11 cellular contexts compared by ENCODE assay signal in genomic region chr12:54098644-54099043, GRCh38. TPM values are rescaled to one million over a fixed set of nuclear protein-coding genes. Genes with fewer than 3 reads are reported as not detected.
DNase-seq lines count a peak whose midpoint lies in the region; ATAC-seq, FAIRE-seq and TF ChIP-seq lines count a peak whose summit lies in the region.
"Not testable (repeated sequence)": the region's sequence is repeated elsewhere in the genome, so short reads cannot be mapped to it uniquely, and the experiment has no call there.
"Had no signal": no experiment of that assay in that cellular context is flagged by ENCODE, and none has a peak within 500 bp of the region (broad histone marks: within the 10 kb centered on the region; RNA-seq: fewer than 3 reads in every experiment).

No MANE protein-coding gene starts in this region.

- H2BK15ac ChIP-seq in IMR-90 (ENCODE audit: low read depth, low read length); H1 (ENCODE audit: low read length): not testable (repeated sequence)

- DNase-seq in A549 (ENCODE audit: low read depth in 1 of 2, low spot score in 1 of 2); IMR-90; K562 (ENCODE audit: extremely low read depth in 1 of 4, low spot score in 3 of 4); H1 (ENCODE audit: low read depth in 1 of 2, low spot score in 2 of 2); HepG2 (ENCODE audit: low spot score): not testable (repeated sequence)

- POLR2A ChIA-PET in A549 (lab: Yijun Ruan, JAX); IMR-90 (lab: Charles Lee; ENCODE audit: unreplicated experiment); H1 (lab: Charles Lee; ENCODE audit: partially characterized antibody); HepG2 (lab: Yijun Ruan, JAX): not testable (repeated sequence)
- POLR2A ChIA-PET in K562 (lab: Yijun Ruan, JAX) = interaction anchor here (1.1 kb wide), 1 partner anchor 31 kb away, joined by 3 read pairs; no protein-coding TSS in a partner anchor

- not testable (repeated sequence) for H3K18ac ChIP-seq in IMR-90 (ENCODE audit: low read depth, low read length); H1 (ENCODE audit: extremely low read depth, low read length)

- not testable (repeated sequence) for H4K91ac ChIP-seq in IMR-90 (ENCODE audit: insufficient read depth, low read depth, low read length); H1 (replicated peaks; ENCODE audit: insufficient read length, low read length)

- not testable (repeated sequence) for H3K9me3 ChIP-seq in A549; IMR-90 (ENCODE audit: control insufficient read depth, insufficient read depth, low read length); K562 (replicated peaks; ENCODE audit: control insufficient read depth, insufficient read depth, low read depth, low read length); H1 (ENCODE audit: insufficient read depth in 2 of 2, low read depth in 1 of 2, low read length in 1 of 2); HepG2 (ENCODE audit: low read length)

- H4K20me1 ChIP-seq in IMR-90 (ENCODE audit: insufficient read depth, low read length); K562 (replicated peaks; ENCODE audit: control insufficient read depth, insufficient read depth, low read length); H1 (replicated peaks in 1 of 2; ENCODE audit: control insufficient read depth in 1 of 2, insufficient read depth in 2 of 2, low read length in 2 of 2); HepG2 (ENCODE audit: insufficient read depth, low read length): not testable (repeated sequence)

- H2AK5ac ChIP-seq in IMR-90 (ENCODE audit: low read depth, low read length); H1 (ENCODE audit: low read depth, low read length): not testable (repeated sequence)

- H3K79me1 ChIP-seq in IMR-90 (ENCODE audit: low read depth in 1 of 2, low read length in 2 of 2); H1 (ENCODE audit: low read depth, low read length): not testable (repeated sequence)

- H3K79me2 ChIP-seq in K562 (ENCODE audit: control insufficient read depth, insufficient read depth, low read length); H1 (ENCODE audit: control insufficient read depth in 1 of 2, insufficient read depth in 2 of 2, low read length in 2 of 2); HepG2 (ENCODE audit: insufficient read depth, low read length): not testable (repeated sequence)

- BruUV-seq in IMR-90 (replicated peaks; lab: Mats Ljungman, UMichigan); K562 (replicated peaks; lab: Mats Ljungman, UMichigan); HepG2 (replicated peaks; lab: Mats Ljungman, UMichigan): not testable (repeated sequence)

- not testable (repeated sequence) for H2BK12ac ChIP-seq in H1 (ENCODE audit: low read depth, low read length)

- not testable (repeated sequence) for H2AK9ac ChIP-seq in IMR-90 (replicated peaks; ENCODE audit: low read depth, low read length, poor library complexity)

- CTCF ChIA-PET in A549 (lab: Yijun Ruan, JAX) = interaction anchor here (0.6 kb wide), 1 partner anchor 36 kb away, joined by 5 read pairs; no protein-coding TSS in a partner anchor
- CTCF ChIA-PET in IMR-90 (lab: Yijun Ruan, JAX); K562 (lab: Yijun Ruan, JAX; ENCODE audit: low intra/inter-chr PET ratio); HepG2 (lab: Yijun Ruan, JAX; ENCODE audit: low intra/inter-chr PET ratio, low total read pairs): not testable (repeated sequence)
- CTCF ChIA-PET in H1 (lab: Charles Lee; ENCODE audit: partially characterized antibody) = interaction anchor here (1.4 to 1.5 kb wide), 2 partner anchors 103 to 114 kb away, joined by 4 to 5 read pairs; partner anchors contain the start of gene HOXC10

- not testable (repeated sequence) for TF ChIP-seq RAD21 in A549 (conservative IDR thresholded peaks at IDR 0.05 in 1 of 2, IDR thresholded peaks at IDR 0.05 in 1 of 2); IMR-90 (IDR thresholded peaks at IDR 0.05; ENCODE audit: low read length); Ishikawa (IDR thresholded peaks at IDR 0.05; ENCODE audit: low read depth); K562 (CRISPR knock-in tag; conservative IDR thresholded peaks at IDR 0.05 in 1 of 2, IDR thresholded peaks at IDR 0.05 in 1 of 2); H1 (IDR thresholded peaks at IDR 0.05 in 1 of 2, conservative IDR thresholded peaks at IDR 0.05 in 1 of 2; ENCODE audit: low read depth in 2 of 2, low read length in 2 of 2); HepG2 (CRISPR knock-in tag; IDR thresholded peaks at IDR 0.05)

- not testable (repeated sequence) for H3K9me1 ChIP-seq in IMR-90 (ENCODE audit: insufficient read depth, low read length); K562 (ENCODE audit: control insufficient read depth, insufficient read depth, low read length)

- H3K4me3 ChIP-seq in A549; IMR-90 (ENCODE audit: insufficient read depth, low read depth, low read length); K562; H1 (ENCODE audit: extremely low read depth in 1 of 4, insufficient read depth in 2 of 4, low read depth in 3 of 4, low read length in 4 of 4); HepG2 (replicated peaks in 1 of 3; ENCODE audit: insufficient read depth in 1 of 3, low read depth in 2 of 3, low read length in 3 of 3): not testable (repeated sequence)

- H3K36me3 ChIP-seq in IMR-90 (ENCODE audit: control insufficient read depth, insufficient read depth, low read length); K562 (ENCODE audit: control insufficient read depth, insufficient read depth, low read length); H1 (ENCODE audit: control insufficient read depth in 2 of 4, insufficient read depth in 4 of 4, low read length in 3 of 4); HepG2 (replicated peaks in 1 of 2; ENCODE audit: control insufficient read depth in 1 of 2, insufficient read depth in 2 of 2, low read length in 2 of 2): not testable (repeated sequence)

- not testable (repeated sequence) for H2BK120ac ChIP-seq in IMR-90 (ENCODE audit: low read depth, low read length); H1 (replicated peaks; ENCODE audit: low read depth, low read length)

- not testable (repeated sequence) for H3K27ac ChIP-seq in A549; IMR-90 (ENCODE audit: insufficient read depth, low read length); K562 (ENCODE audit: extremely low read depth, low read depth, low read length); H1 (ENCODE audit: low read depth, low read length); HepG2 (ENCODE audit: extremely low read length, insufficient read depth, low read length)

- dilution Hi-C loops in IMR-90 (cut with HindIII; ENCODE audit: low sequenced_read_pairs, unreplicated experiment) = not testable (repeated sequence)

- not testable (repeated sequence) for TF ChIP-seq POLR2A in A549 (IDR thresholded peaks at IDR 0.05; ENCODE audit: low read length); IMR-90 (IDR thresholded peaks at IDR 0.05; ENCODE audit: low read depth, low read length); K562 (conservative IDR thresholded peaks at IDR 0.05); H1 (IDR thresholded peaks at IDR 0.05; ENCODE audit: control extremely low read depth in 1 of 2, low read depth in 2 of 2, low read length in 2 of 2); HepG2 (IDR thresholded peaks at IDR 0.05; ENCODE audit: insufficient read depth in 1 of 2, low read depth in 2 of 2, low read length in 2 of 2)

- H3K23ac ChIP-seq in IMR-90 (ENCODE audit: low read depth, low read length); H1 (ENCODE audit: insufficient read length): not testable (repeated sequence)

- not testable (repeated sequence) for H3K14ac ChIP-seq in IMR-90 (replicated peaks; ENCODE audit: low read depth, low read length); H1 (ENCODE audit: insufficient read length)

- H3K56ac ChIP-seq in IMR-90 (ENCODE audit: extremely low read depth, insufficient read depth, low read length); H1 (replicated peaks; ENCODE audit: insufficient read length, low read depth, low read length): not testable (repeated sequence)

- TF ChIP-seq EP300 in A549 (IDR thresholded peaks at IDR 0.05); Ishikawa (IDR thresholded peaks at IDR 0.05; ENCODE audit: borderline replicate concordance); K562 (IDR thresholded peaks at IDR 0.05; ENCODE audit: low read length); H1 (IDR thresholded peaks at IDR 0.05; ENCODE audit: borderline replicate concordance in 1 of 2, low read depth in 2 of 2, low read length in 2 of 2); HepG2 (IDR thresholded peaks at IDR 0.05; ENCODE audit: low read depth in 2 of 2, low read length in 2 of 2); HepG2 (CRISPR knock-in tag; IDR thresholded peaks at IDR 0.05; ENCODE audit: borderline replicate concordance): not testable (repeated sequence)

- H4K5ac ChIP-seq in IMR-90 (ENCODE audit: low read depth, low read length); H1 (ENCODE audit: insufficient read length, low read depth, low read length): not testable (repeated sequence)

- H3K23me2 ChIP-seq in H1 (ENCODE audit: low read depth, low read length) = not testable (repeated sequence)

- not testable (repeated sequence) for H2AFZ ChIP-seq in IMR-90 (replicated peaks; ENCODE audit: low read length, poor library complexity); K562 (ENCODE audit: low read depth, low read length); H1 (ENCODE audit: low read length); HepG2 (ENCODE audit: low read length)

- not testable (repeated sequence) for H3K4ac ChIP-seq in IMR-90 (ENCODE audit: low read depth, low read length); H1 (replicated peaks; ENCODE audit: insufficient read length, low read depth, low read length)

- in situ Hi-C loops in IMR-90 (cut with MboI; ENCODE audit: low sequenced_read_pairs); K562 (cut with MboI); HepG2 (cut with HindIII; ENCODE audit: extremely low pct_ligation_motif_present, low pct_unique_long_range_greater_than_20kb): not testable (repeated sequence)

- FAIRE-seq in A549 (lab: Jason Lieb, UNC); K562 (lab: Jason Lieb, UNC); H1 (lab: Jason Lieb, UNC); HepG2 (lab: Jason Lieb, UNC): not testable (repeated sequence)

- not testable (repeated sequence) for H4K8ac ChIP-seq in IMR-90 (ENCODE audit: low read depth in 2 of 2, low read length in 2 of 2); H1 (ENCODE audit: extremely low read depth, insufficient read depth, low read length)

- H2BK5ac ChIP-seq in IMR-90 (ENCODE audit: low read depth, low read length, poor library complexity, severe bottlenecking); H1 (ENCODE audit: low read depth, low read length): not testable (repeated sequence)

- not testable (repeated sequence) for H3K9ac ChIP-seq in IMR-90 (ENCODE audit: low read depth, low read length); K562 (ENCODE audit: insufficient read depth in 1 of 2, low read depth in 2 of 2, low read length in 2 of 2); H1 (replicated peaks in 1 of 4; ENCODE audit: extremely low read depth in 1 of 4, low read depth in 3 of 4, low read length in 3 of 4); HepG2 (ENCODE audit: insufficient read depth, low read depth, low read length)

- not testable (repeated sequence) for TF ChIP-seq CTCF in A549 (IDR thresholded peaks at IDR 0.05); IMR-90 (conservative IDR thresholded peaks at IDR 0.05; ENCODE audit: low read depth, low read length); K562 (IDR thresholded peaks at IDR 0.05 in 2 of 3, conservative IDR thresholded peaks at IDR 0.05 in 1 of 3; ENCODE audit: insufficient read depth in 2 of 3, low read depth in 1 of 3, low read length in 3 of 3); H1 (IDR thresholded peaks at IDR 0.05; ENCODE audit: control extremely low read depth in 1 of 3, insufficient read depth in 1 of 3, low read depth in 1 of 3, low read length in 3 of 3); HepG2 (CRISPR knock-in tag; IDR thresholded peaks at IDR 0.05)

- H2BK20ac ChIP-seq in IMR-90 (ENCODE audit: low read depth, low read length); H1 (ENCODE audit: low read length): not testable (repeated sequence)

- not testable (repeated sequence) for ATAC-seq in A549; IMR-90 (ENCODE audit: low read depth); K562; HepG2

- peaks cover 11% of the 10 kb centered on the region; the same call in 2 of the 3 replicates for H3K4me1 ChIP-seq in A549
- not testable (repeated sequence) for H3K4me1 ChIP-seq in IMR-90 (ENCODE audit: control insufficient read depth, insufficient read depth, low read length); K562 (replicated peaks in 1 of 2; ENCODE audit: control insufficient read depth in 2 of 2, insufficient read depth in 2 of 2, low read length in 2 of 2); H1 (replicated peaks in 1 of 4; ENCODE audit: control insufficient read depth in 3 of 4, insufficient read depth in 4 of 4, low read length in 3 of 4); HepG2 (ENCODE audit: insufficient read depth, low read length)

- H3K27me3 ChIP-seq in IMR-90 (ENCODE audit: control insufficient read depth, insufficient read depth, low read length); K562 (ENCODE audit: control insufficient read depth in 2 of 2, insufficient read depth in 2 of 2, low read length in 2 of 2); HepG2 (ENCODE audit: control insufficient read depth in 1 of 2, insufficient read depth in 2 of 2, low read length in 2 of 2): not testable (repeated sequence)
- H3K27me3 ChIP-seq in H1 (replicated peaks in 1 of 4; ENCODE audit: control insufficient read depth in 3 of 4, extremely low read depth in 1 of 4, insufficient read depth in 3 of 4, low read length in 3 of 4) = peaks cover 6 to 21% (median 12%) of the 10 kb centered on the region in 4 experiments; a peak in 5 of 7 replicates

- H3K4me2 ChIP-seq in A549; IMR-90 (ENCODE audit: low read depth, low read length); K562 (ENCODE audit: insufficient read depth, low read length); H1 (ENCODE audit: insufficient read depth in 1 of 2, low read depth in 2 of 2, low read length in 2 of 2); HepG2 (ENCODE audit: low read depth, low read length): not testable (repeated sequence)

- intact Hi-C loops in IMR-90 (cut with micrococcal nuclease); K562 (cut with micrococcal nuclease); HepG2 (cut with micrococcal nuclease; ENCODE audit: unreplicated experiment): not testable (repeated sequence)

- 75% methylated on average over 2 of the region's 2 CpGs for WGBS in A549 (ENCODE audit: missing lambda C conversion rate)
- no CpG with 5 or more reads among the region's 2 CpGs for whole genome bisulfite sequencing in IMR-90 (ENCODE audit: extremely low coverage in 2 of 2, insufficient read length in 1 of 2), 2 experiments
- 33% methylated on average over 2 of the region's 2 CpGs for WGBS in K562 (ENCODE audit: insufficient coverage, low coverage, missing lambda C conversion rate)
- 73% methylated on average over 2 of the region's 2 CpGs; no CpG with 5 or more reads in 1 of the 2 experiments for WGBS in H1 (ENCODE audit: extremely low coverage in 1 of 2, insufficient coverage in 1 of 2, insufficient read length in 1 of 2, insufficient replicate concordance in 2 of 2, low coverage in 1 of 2, low lambda C conversion rate in 2 of 2, missing lambda C conversion rate in 1 of 2), 2 experiments
- WGBS in HepG2 (ENCODE audit: low lambda C conversion rate) = 48% methylated on average over 2 of the region's 2 CpGs

RNA-seq across cellular contexts. Expression of gene HOXC4, which starts 45.0 kb away (rescaled TPM):
- polyA plus RNA-seq in A549 (2011; rRNA removed) = 1.3 and 1.5 TPM in 2 replicates
- polyA plus RNA-seq in A549 (2012; cell fraction: cytosol; rRNA removed) = 1.6 and 2.0 TPM in 2 replicates
- 1.5 and 1.7 TPM in 2 replicates for polyA plus RNA-seq in A549 (2012; cell fraction: nucleus; rRNA removed)
- polyA plus RNA-seq in A549 (2017; fragmentation: RNase III; extraction: RNeasy Plus Mini Kit Qiagen cat#74134 plus additional on column Dnase treatment) = 2.8 to 4.0 TPM (median 3.5 TPM) in 3 replicates
- 0.19 TPM in 1 of 2 replicates, not detected in the other for polyA minus RNA-seq in A549 (2011; rRNA and poly(A)+ RNA removed)
- total RNA-seq in IMR-90 (2012; rRNA removed) = under 0.01 TPM in 1 of 2 replicates, not detected in the other
- 0.23 and 0.26 TPM in 2 replicates for polyA plus RNA-seq in IMR-90 (2012; rRNA removed)
- 0.18 and 0.31 TPM in 2 replicates for polyA plus RNA-seq in IMR-90 (2012; cell fraction: cytosol; rRNA removed)
- 0.71 and 1.5 TPM in 2 replicates for polyA plus RNA-seq in IMR-90 (2012; cell fraction: nucleus; rRNA removed; ENCODE audit: low replicate concordance)
- total RNA-seq in K562 (2011; cell fraction: chromatin; rRNA removed; ENCODE audit: low replicate concordance) = 0.40 and 0.51 TPM in 2 replicates
- 0.50 TPM in 1 of 2 replicates, not detected in the other for total RNA-seq in K562 (2011; cell fraction: nucleolus; rRNA removed)
- 0.53 TPM in 1 of 2 replicates, not detected in the other for total RNA-seq in K562 (2011; cell fraction: nucleoplasm; rRNA removed)
- total RNA-seq in K562 (2014; rRNA removed) = 0.41 and 0.50 TPM in 2 replicates
- total RNA-seq in K562 (2014; rRNA removed; fragmentation: Illumina TruSeq; extraction: Trizol) = 0.25 and 0.41 TPM in 2 replicates
- 0.30 and 0.58 TPM in 2 replicates for total RNA-seq in K562 (2015; rRNA removed; fragmentation: Illumina TruSeq; extraction: Trizol)
- 0.75 and 1.1 TPM in 2 replicates for total RNA-seq in K562 (2021)
- 0.38 and 0.73 TPM in 2 replicates for polyA plus RNA-seq in K562 (2011; rRNA removed)
- polyA plus RNA-seq in K562 (2011; cell fraction: cytosol; rRNA removed) = 0.27 and 0.48 TPM in 2 replicates
- polyA plus RNA-seq in K562 (2011; cell fraction: nucleus; rRNA removed) = 1.7 and 2.0 TPM in 2 replicates
- 0.79 and 1.2 TPM in 2 replicates for polyA plus RNA-seq in K562 (2012)
- polyA plus RNA-seq in K562 (2014; fragmentation: Illumina TruSeq; extraction: Trizol) = 0.36 and 0.71 TPM in 2 replicates
- under 1 TPM in 1 of 2 experiments, not detected in 1; 0.06 TPM for polyA plus RNA-seq in K562 (2014; fragmentation: Nextera tagmentation; extraction: Ambion mirVana)
- 0.70 and 1.5 TPM in 2 replicates for polyA plus RNA-seq in K562 (2014; rRNA removed)
- not detected in 2 replicates for polyA minus RNA-seq in K562 (2011; rRNA and poly(A)+ RNA removed)
- not detected in 2 replicates for polyA minus RNA-seq in K562 (2011; cell fraction: cytosol; rRNA and poly(A)+ RNA removed)
- polyA minus RNA-seq in K562 (2011; cell fraction: nucleus; rRNA and poly(A)+ RNA removed) = 0.44 TPM in 1 of 2 replicates, not detected in the other
- total RNA-seq in H1 (2021; fragmentation: NEBNext Ultra II Directional; extraction: Animal tissue kit (Norgen Biotek cat#: 25700)) = not detected in 2 replicates
- polyA plus RNA-seq in H1 (2011; rRNA removed) = not detected in 2 replicates
- polyA plus RNA-seq in H1 (2011; cell fraction: cytosol; rRNA removed) = not detected
- not detected for polyA plus RNA-seq in H1 (2011; cell fraction: nucleus; rRNA removed)
- polyA plus RNA-seq in H1 (2012, experiment 1 of 2) = not detected in 4 replicates
- polyA plus RNA-seq in H1 (2012, experiment 2 of 2) = not detected
- polyA plus RNA-seq in H1 (2013, experiment 1 of 2) = 0.02 TPM
- 0.02 TPM for polyA plus RNA-seq in H1 (2013, experiment 2 of 2)
- not detected in 2 replicates for polyA minus RNA-seq in H1 (2011; rRNA and poly(A)+ RNA removed)
- polyA minus RNA-seq in H1 (2011; cell fraction: cytosol; rRNA and poly(A)+ RNA removed) = not detected
- polyA minus RNA-seq in H1 (2011; cell fraction: nucleus; rRNA and poly(A)+ RNA removed) = not detected
- total RNA-seq in HepG2 (2016; rRNA removed; fragmentation: Illumina TruSeq; extraction: Trizol) = not detected in 2 replicates
- total RNA-seq in HepG2 (2016; cell fraction: cytosol; rRNA removed; fragmentation: Illumina TruSeq; extraction: Trizol; ENCODE audit: low read depth) = not detected in 2 replicates
- total RNA-seq in HepG2 (2016; cell fraction: insoluble cytoplasmic fraction; rRNA removed; fragmentation: Illumina TruSeq; extraction: Trizol) = not detected in 2 replicates
- not detected in 2 replicates for total RNA-seq in HepG2 (2016; cell fraction: membrane; rRNA removed; fragmentation: Illumina TruSeq; extraction: Trizol)
- not detected in 2 replicates for total RNA-seq in HepG2 (2016; cell fraction: nucleus; rRNA removed; fragmentation: Illumina TruSeq; extraction: Trizol)
- not detected in 2 replicates for polyA plus RNA-seq in HepG2 (2011; rRNA removed)
- not detected in 2 replicates for polyA plus RNA-seq in HepG2 (2011; cell fraction: cytosol; rRNA removed)
- not detected in 2 replicates for polyA plus RNA-seq in HepG2 (2011; cell fraction: nucleus; rRNA removed)
- not detected in 2 replicates for polyA plus RNA-seq in HepG2 (2012)
- polyA plus RNA-seq in HepG2 (2016; cell fraction: cytosol; fragmentation: Illumina TruSeq; extraction: Trizol; ENCODE audit: low read depth) = not detected in 2 replicates
- not detected in 2 replicates for polyA plus RNA-seq in HepG2 (2016; cell fraction: insoluble cytoplasmic fraction; fragmentation: Illumina TruSeq; extraction: Trizol; ENCODE audit: low read depth)
- polyA plus RNA-seq in HepG2 (2016; cell fraction: membrane; fragmentation: Illumina TruSeq; extraction: Trizol; ENCODE audit: low read depth) = not detected in 2 replicates
- polyA plus RNA-seq in HepG2 (2016; cell fraction: nucleus; fragmentation: Illumina TruSeq; extraction: Trizol; ENCODE audit: insufficient read depth, low read depth) = not detected in 2 replicates
- not detected in 2 replicates for polyA minus RNA-seq in HepG2 (2011; rRNA and poly(A)+ RNA removed; ENCODE audit: low replicate concordance)
- polyA minus RNA-seq in HepG2 (2011; cell fraction: cytosol; rRNA and poly(A)+ RNA removed) = not detected in 2 replicates
- not detected in 2 replicates for polyA minus RNA-seq in HepG2 (2011; cell fraction: nucleus; rRNA and poly(A)+ RNA removed)
- total RNA-seq: A172; CD4-positive, alpha-beta memory T cell; CD4-positive, alpha-beta T cell had no signal
- polyA plus RNA-seq: AG04450; CD14-positive monocyte; CD4-positive, alpha-beta memory T cell had no signal
